ENCODE assay signal across 12 cellular contexts in genomic region chr16:83717814-83718213, GRCh38.
DNase-seq lines count a peak whose midpoint lies in the region; TF ChIP-seq lines count a peak whose summit lies in the region.
"Had no signal": no experiment of that assay in that cellular context is flagged by ENCODE, and none has a peak within 500 bp of the region (broad histone marks: within the 10 kb centered on the region; RNA-seq: fewer than 3 reads in every experiment).

No MANE protein-coding gene starts in this region.

- H2AFZ ChIP-seq in MM.1S (ENCODE audit: low read length): no peak overlapping the region

- no peak for TF ChIP-seq CTCF in HFF-Myc (IDR thresholded peaks at IDR 0.05; ENCODE audit: low read depth, low read length, missing control alignments)
- TF ChIP-seq CTCF in brain (conservative IDR thresholded peaks at IDR 0.05): no peak
- TF ChIP-seq CTCF in MM.1S (IDR thresholded peaks at IDR 0.05; ENCODE audit: low read length): no peak

- no peaks in the 10 kb centered on the region for H3K36me3 Mint-ChIP-seq in brain
- H3K36me3 Mint-ChIP-seq: activated naive CD4-positive, alpha-beta T cell treated with anti-CD3 and anti-CD28 coated beads, Interleukin-2, amount 10 ng/mL, durations not matched to agents 7 days and 5 days had no signal

- no peaks in the 10 kb centered on the region for H3K36me3 ChIP-seq in MM.1S (replicated peaks; ENCODE audit: insufficient read depth, low read length)

- no peak overlapping the region for H3K4me2 ChIP-seq in MM.1S (ENCODE audit: low read depth, low read length)

- no peak overlapping the region for H3K9ac ChIP-seq in MM.1S (ENCODE audit: low read length)

- no peaks in the 10 kb centered on the region for H3F3A ChIP-seq in MM.1S (ENCODE audit: insufficient read depth, low read length)

- peak overlapping the region in 3 of 5 experiments; percentile 27 to 40 (median 29) for H3K27ac Mint-ChIP-seq in brain
- H3K27ac Mint-ChIP-seq: activated CD4-positive, alpha-beta memory T cell treated with anti-CD3 and anti-CD28 coated beads, Interleukin-2, amount 10 ng/mL, durations not matched to agents 7 days and 5 days; activated naive CD4-positive, alpha-beta T cell treated with anti-CD3 and anti-CD28 coated beads, Interleukin-2, amount 10 ng/mL, durations not matched to agents 7 days and 5 days; T-helper 2 cell treated with Interferon-gamma antibody and Interleukin-4, amounts not matched to agents 5 μg/mL and 100 μg/mL, for 36 hours had no signal

- no peaks in the 10 kb centered on the region for H3K27me3 ChIP-seq in MM.1S (replicated peaks; ENCODE audit: insufficient read depth, low read length)

- H3K4me3 Mint-ChIP-seq in brain: no peak overlapping the region
- H3K4me3 Mint-ChIP-seq: activated CD4-positive, alpha-beta memory T cell treated with anti-CD3 and anti-CD28 coated beads, Interleukin-2, amount 10 ng/mL, durations not matched to agents 7 days and 5 days; activated naive CD4-positive, alpha-beta T cell treated with anti-CD3 and anti-CD28 coated beads, Interleukin-2, amount 10 ng/mL, durations not matched to agents 7 days and 5 days; T-helper 2 cell treated with Interferon-gamma antibody and Interleukin-4, amounts not matched to agents 5 μg/mL and 100 μg/mL, for 36 hours had no signal

- no peaks in the 10 kb centered on the region for H3K79me2 ChIP-seq in MM.1S (ENCODE audit: low read length)

- DNase-seq in HFF-Myc (ENCODE audit: extremely low read depth, low read depth): peak; percentile 55
- peak; percentile 34 for DNase-seq in inferior parietal cortex (ENCODE audit: extremely low spot score)
- peak; percentile 21 for DNase-seq in stromal cell of bone marrow (ENCODE audit: low read depth)
- no peak for DNase-seq in MM.1S
- DNase-seq in erythroblast (lab: John Stamatoyannopoulos, UW): no peak
- DNase-seq in activated effector memory CD4-positive, alpha-beta T cell treated with Interleukin-2 at 50 U/mL for 16 hours: no peak
- DNase-seq: activated CD4-positive, alpha-beta memory T cell treated with anti-CD3 and anti-CD28 coated beads, Interleukin-2, amount 10 ng/mL, durations not matched to agents 7 days and 5 days; activated naive CD4-positive, alpha-beta T cell treated with anti-CD3 and anti-CD28 coated beads, Interleukin-2, amount 10 ng/mL, durations not matched to agents 7 days and 5 days; cortex of kidney; retina had no signal

- H3K4me3 ChIP-seq in HFF-Myc (replicated peaks; ENCODE audit: low read depth, low read length) (no peak overlapping the region), MM.1S (ENCODE audit: low read length) (no peak overlapping the region)

- no peaks in the 10 kb centered on the region for H3K9me3 ChIP-seq in MM.1S (replicated peaks; ENCODE audit: insufficient read depth, low read length)

- H3K27ac ChIP-seq in MM.1S (ENCODE audit: low read length): no peak overlapping the region

- peaks cover 0 to 2% (median 0%) of the 10 kb centered on the region in 5 experiments for H3K9me3 Mint-ChIP-seq in brain
- H3K9me3 Mint-ChIP-seq: activated CD4-positive, alpha-beta memory T cell treated with anti-CD3 and anti-CD28 coated beads, Interleukin-2, amount 10 ng/mL, durations not matched to agents 7 days and 5 days had no signal

- H3K9me2 ChIP-seq in MM.1S (replicated peaks; ENCODE audit: insufficient read depth, low read length): no peaks in the 10 kb centered on the region

- H3K4me1 ChIP-seq in MM.1S (ENCODE audit: low read length): no peaks in the 10 kb centered on the region

- peaks cover 24% of the 10 kb centered on the region for H3K4me1 Mint-ChIP-seq in brain
- H3K4me1 Mint-ChIP-seq: activated naive CD4-positive, alpha-beta T cell treated with anti-CD3 and anti-CD28 coated beads, Interleukin-2, amount 10 ng/mL, durations not matched to agents 7 days and 5 days had no signal

- no peaks in the 10 kb centered on the region for H4K20me1 ChIP-seq in MM.1S (ENCODE audit: insufficient read depth, low read length)

- no peaks in the 10 kb centered on the region for H3K27me3 Mint-ChIP-seq in brain
- H3K27me3 Mint-ChIP-seq: activated CD4-positive, alpha-beta memory T cell treated with anti-CD3 and anti-CD28 coated beads, Interleukin-2, amount 10 ng/mL, durations not matched to agents 7 days and 5 days; activated naive CD4-positive, alpha-beta T cell treated with anti-CD3 and anti-CD28 coated beads, Interleukin-2, amount 10 ng/mL, durations not matched to agents 7 days and 5 days had no signal

- no peak for TF ChIP-seq POLR2A in erythroblast (IDR thresholded peaks at IDR 0.05; ENCODE audit: low read length)

Comparison
In these comparisons a context has a peak if more than half of its experiments do, and no peak if none do; other contexts are left out.
1. DNase-seq: peak in HFF-Myc (single experiment), inferior parietal cortex (single experiment) and stromal cell of bone marrow (single experiment); none in MM.1S (single experiment), erythroblast (0 of 2) and activated effector memory CD4-positive, alpha-beta T cell treated with Interleukin-2 at 50 U/mL for 16 hours (single experiment).